In genomic region chr6:38033442-38033982, GRCh38 we compare ENCODE assay signal across 13 cellular contexts.
"Had no signal": no experiment of that assay in that cellular context is flagged by ENCODE, and none has a peak within 500 bp of the region (broad histone marks: within the 10 kb centered on the region; RNA-seq: fewer than 3 reads in every experiment).

No MANE protein-coding gene starts in this region.

- H3K27ac ChIP-seq: brain microvascular endothelial cell, hepatocyte, lower lobe of right lung, sigmoid colon, thoracic aorta had no signal

- H3K27me3 ChIP-seq: brain microvascular endothelial cell, hepatocyte, sigmoid colon had no signal

- H3K4me2 ChIP-seq: hepatocyte had no signal

- H3K9me3 ChIP-seq: lower lobe of right lung, sigmoid colon, thoracic aorta had no signal

- H3K36me3 ChIP-seq: brain microvascular endothelial cell, lower lobe of right lung, sigmoid colon, thoracic aorta had no signal

- DNase-seq: activated CD4-positive, alpha-beta T cell treated with anti-CD3 and anti-CD28 coated beads, Interleukin-2, amount 50 U/mL, for 1 hour; activated CD4-positive, CD25-positive, alpha-beta regulatory T cell; activated effector memory CD4-positive, alpha-beta T cell treated with Interleukin-2 at 50 U/mL for 16 hours; activated T-cell treated with anti-CD3 and anti-CD28 coated beads, Interleukin-2, amount 50 U/mL, for 1 hour; endodermal cell; lower lobe of right lung; sigmoid colon; stimulated activated CD4-positive, alpha-beta T cell treated with anti-CD3 and anti-CD28 coated beads, Interleukin-12 subunit alpha, Interleukin-12 subunit beta, amount 100 ng/mL, for 4 hours; stimulated activated CD4-positive, alpha-beta T cell treated with anti-CD3 and anti-CD28 coated beads, Interleukin-2, amount 100 ng/mL, for 48 hours had no signal

- H2AFZ ChIP-seq: hepatocyte had no signal

- H3K4me3 ChIP-seq: hepatocyte, lower lobe of right lung, sigmoid colon, thoracic aorta had no signal

- ATAC-seq: lower lobe of right lung; naive thymus-derived CD4-positive, alpha-beta T cell had no signal
